In the genomic region with DNA sequence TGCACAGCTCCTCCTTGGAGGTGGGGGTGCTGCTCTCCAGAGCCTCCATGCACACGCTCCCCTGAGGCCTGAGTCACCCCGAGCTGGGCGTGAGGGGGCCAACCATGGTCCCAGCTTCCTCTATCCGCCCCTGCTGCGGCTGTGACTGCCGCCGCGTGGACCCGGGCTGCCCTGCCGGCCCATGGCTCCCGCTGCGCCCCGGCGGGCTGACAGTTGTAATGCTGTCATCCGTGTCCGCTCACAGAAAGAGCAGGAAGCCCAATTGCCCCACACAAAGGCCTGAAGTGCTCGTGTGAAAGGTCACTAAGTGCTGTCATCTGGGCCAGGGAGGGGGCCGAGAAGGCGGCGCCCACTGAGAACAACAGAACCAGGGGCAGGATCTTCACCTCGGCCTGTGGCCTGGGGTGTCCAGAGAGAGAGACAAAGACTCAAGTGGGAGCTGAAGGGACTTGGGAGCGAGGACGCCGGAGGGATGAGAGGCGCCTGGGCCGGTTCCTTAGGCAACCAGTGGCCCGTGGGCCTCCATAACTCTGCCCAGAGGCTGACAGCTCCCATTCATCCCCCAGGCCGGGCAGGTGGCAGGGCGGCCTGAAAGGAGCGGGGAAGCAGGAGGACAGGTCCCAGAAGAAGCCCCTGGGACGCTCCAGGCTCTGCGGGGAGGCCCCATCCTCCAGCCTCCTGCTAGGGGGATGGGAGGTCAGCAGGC, we compare ENCODE assay signal across 18 cellular contexts.
DNase-seq lines count a peak whose midpoint lies in the region; FAIRE-seq lines count a peak whose summit lies in the region.
"Had no signal": no experiment of that assay in that cellular context is flagged by ENCODE, and none has a peak within 500 bp of the region (broad histone marks: within the 10 kb centered on the region; RNA-seq: fewer than 3 reads in every experiment).

No MANE protein-coding gene starts in this region.

- DNase-seq in SIG-M5 treated with dmso at 0.1 percent for 504 hours (lab: John Stamatoyannopoulos, UW; ENCODE audit: unreplicated experiment) = peak; percentile 68
- DNase-seq in SIG-M5 (lab: John Stamatoyannopoulos, UW) = no peak
- DNase-seq in NOMO-1 treated with dmso at 0.1 percent for 144 hours (lab: John Stamatoyannopoulos, UW; ENCODE audit: unreplicated experiment) = peak; percentile 84
- peak; percentile 73 for DNase-seq in left kidney (ENCODE audit: low read depth, low spot score)
- no peak for DNase-seq in GM19239 (ENCODE audit: insufficient read length, low spot score)
- DNase-seq in superior temporal gyrus (ENCODE audit: extremely low spot score) = no peak
- DNase-seq in NCI-H2029 treated with DMSO at 0.1 percent for 48 hours (lab: John Stamatoyannopoulos, UW) = no peak
- no peak for DNase-seq in NAMALWA (ENCODE audit: low spot score)
- DNase-seq: activated CD4-positive, CD25-positive, alpha-beta regulatory T cell; activated naive CD4-positive, alpha-beta T cell treated with Interleukin-2 at 50 U/mL for 16 hours; CD8-positive, alpha-beta T cell; heart left ventricle; kidney glomerular epithelial cell; NCI-H1694 treated with DMSO at 0.1 percent for 48 hours; psoas muscle; stomach had no signal

- no peak for FAIRE-seq in GM19239 (lab: Jason Lieb, UNC)
- FAIRE-seq: A204.1, RCC 7860 had no signal

Comparison
In these comparisons a context has a peak if more than half of its experiments do, and no peak if none do; other contexts are left out.
1. DNase-seq: peak in SIG-M5 treated with dmso at 0.1 percent for 504 hours (single experiment), NOMO-1 treated with dmso at 0.1 percent for 144 hours (single experiment) and left kidney (single experiment); none in SIG-M5 (single experiment), GM19239 (single experiment), superior temporal gyrus (single experiment), NCI-H2029 treated with DMSO at 0.1 percent for 48 hours (single experiment) and NAMALWA (single experiment).